Comparison of ENCODE assay signal across 1 cellular context in genomic region chr14:77097689-77098469, GRCh38.
TF ChIP-seq lines count a peak whose summit lies in the region.

Gene CIPC (plus strand): TSS chr14:77098258. CDS start chr14:77105709, 7,451 bp downstream.

TF ChIP-seq in HepG2, 621 proteins besides CTCF, POLR2A, EP300 and RAD21 (continued from another document and continues in another):
- peak; percentile 78 for TF ChIP-seq ZNF18 (CRISPR knock-in tag; IDR thresholded peaks at IDR 0.05; ENCODE audit: insufficient replicate concordance)
- TF ChIP-seq ZBTB34 (CRISPR knock-in tag; IDR thresholded peaks at IDR 0.05): no peak
- no peak for TF ChIP-seq ZNF20 (CRISPR knock-in tag; IDR thresholded peaks at IDR 0.05)
- no peak for TF ChIP-seq ZBTB20 (CRISPR knock-in tag; IDR thresholded peaks at IDR 0.05; ENCODE audit: borderline replicate concordance, low read depth)
- no peak for TF ChIP-seq ZNF550 (CRISPR knock-in tag; IDR thresholded peaks at IDR 0.05; ENCODE audit: borderline replicate concordance)
- no peak for TF ChIP-seq SUZ12 (IDR thresholded peaks at IDR 0.05; ENCODE audit: low read depth, low read length)
- TF ChIP-seq NFIB (CRISPR knock-in tag; IDR thresholded peaks at IDR 0.05; ENCODE audit: borderline replicate concordance): no peak
- peak; percentile 70 for TF ChIP-seq CREM (IDR thresholded peaks at IDR 0.05)
- no peak for TF ChIP-seq CREM (CRISPR knock-in tag; IDR thresholded peaks at IDR 0.05)
- TF ChIP-seq TIGD3 (CRISPR knock-in tag; IDR thresholded peaks at IDR 0.05; ENCODE audit: borderline replicate concordance): no peak
- no peak for TF ChIP-seq GTF3A (CRISPR knock-in tag; conservative IDR thresholded peaks at IDR 0.05)
- TF ChIP-seq GATAD2A (CRISPR knock-in tag; IDR thresholded peaks at IDR 0.05): no peak
- no peak for TF ChIP-seq ZNF513 (CRISPR knock-in tag; conservative IDR thresholded peaks at IDR 0.05)
- TF ChIP-seq MLLT10 (CRISPR knock-in tag; IDR thresholded peaks at IDR 0.05): no peak
- TF ChIP-seq ONECUT2 (CRISPR knock-in tag; IDR thresholded peaks at IDR 0.05): no peak
- no peak for TF ChIP-seq HNF4G (IDR thresholded peaks at IDR 0.05; ENCODE audit: borderline replicate concordance, low read depth, low read length)
- TF ChIP-seq HNF4G (CRISPR knock-in tag; IDR thresholded peaks at IDR 0.05; ENCODE audit: borderline replicate concordance, low read depth): no peak; the same call in 1 of the 2 replicates
- peak; percentile 54; the same call in 1 of the 2 replicates for TF ChIP-seq ZNF710 (CRISPR knock-in tag; IDR thresholded peaks at IDR 0.05; ENCODE audit: borderline replicate concordance)
- peak; percentile 39; the same call in 1 of the 2 replicates for TF ChIP-seq ZNF782 (CRISPR knock-in tag; IDR thresholded peaks at IDR 0.05; ENCODE audit: borderline replicate concordance)
- TF ChIP-seq CBX1 (IDR thresholded peaks at IDR 0.05; ENCODE audit: low read depth): no peak
- TF ChIP-seq ZNF607 (CRISPR knock-in tag; IDR thresholded peaks at IDR 0.05; ENCODE audit: borderline replicate concordance): 0 out of 2 replicates have a peak, but pooled peaks have one; percentile 69
- no peak for TF ChIP-seq CENPBD1 (CRISPR knock-in tag; IDR thresholded peaks at IDR 0.05; ENCODE audit: borderline replicate concordance, low read depth)
- no peak; the same call in none of the 2 replicates for TF ChIP-seq MTERF4 (CRISPR knock-in tag; IDR thresholded peaks at IDR 0.05)
- TF ChIP-seq SCMH1 (CRISPR knock-in tag; IDR thresholded peaks at IDR 0.05; ENCODE audit: borderline replicate concordance): no peak
- TF ChIP-seq KDM2A (CRISPR knock-in tag; IDR thresholded peaks at IDR 0.05; ENCODE audit: borderline replicate concordance, low read depth): peak; percentile 49
- no peak for TF ChIP-seq ATF7 (IDR thresholded peaks at IDR 0.05)
- no peak for TF ChIP-seq ATF7 (CRISPR knock-in tag; IDR thresholded peaks at IDR 0.05)
- TF ChIP-seq ZNF75D (CRISPR knock-in tag; IDR thresholded peaks at IDR 0.05; ENCODE audit: borderline replicate concordance): no peak
- no peak for TF ChIP-seq ZNF264 (CRISPR knock-in tag; IDR thresholded peaks at IDR 0.05)
- 0 out of 2 replicates have a peak, but pooled peaks have one; percentile 48 for TF ChIP-seq ZNF776 (CRISPR knock-in tag; IDR thresholded peaks at IDR 0.05)
- TF ChIP-seq ZHX2 (IDR thresholded peaks at IDR 0.05; ENCODE audit: low read depth): peak; percentile 87
- no peak for TF ChIP-seq ZHX2 (CRISPR knock-in tag; IDR thresholded peaks at IDR 0.05; ENCODE audit: borderline replicate concordance)
- no peak for TF ChIP-seq NFATC3 (CRISPR knock-in tag; IDR thresholded peaks at IDR 0.05)
- no peak for TF ChIP-seq PLSCR1 (CRISPR knock-in tag; IDR thresholded peaks at IDR 0.05; ENCODE audit: borderline replicate concordance)
- no peak for TF ChIP-seq KAT7 (CRISPR knock-in tag; IDR thresholded peaks at IDR 0.05; ENCODE audit: borderline replicate concordance)
- no peak; the same call in 1 of the 2 replicates for TF ChIP-seq KMT2A (CRISPR knock-in tag; IDR thresholded peaks at IDR 0.05)
- TF ChIP-seq ZNF143 (CRISPR knock-in tag; IDR thresholded peaks at IDR 0.05): peak; percentile 41; the same call in 1 of the 2 replicates
- peak; percentile 42; the same call in 1 of the 2 replicates for TF ChIP-seq ZNF740 (CRISPR knock-in tag; IDR thresholded peaks at IDR 0.05)
- no peak; the same call in 1 of the 2 replicates for TF ChIP-seq SIX4 (CRISPR knock-in tag; IDR thresholded peaks at IDR 0.05)
- TF ChIP-seq ARID2 (CRISPR knock-in tag; IDR thresholded peaks at IDR 0.05; ENCODE audit: borderline replicate concordance): no peak
- peak; percentile 85; the same call in 1 of the 2 replicates for TF ChIP-seq ZNF224 (CRISPR knock-in tag; IDR thresholded peaks at IDR 0.05)
- TF ChIP-seq ZNF574 (CRISPR knock-in tag; IDR thresholded peaks at IDR 0.05): peak; percentile 99
- no peak for TF ChIP-seq NFE2L2 (IDR thresholded peaks at IDR 0.05; ENCODE audit: low read length)
- no peak for TF ChIP-seq ZNF383 (CRISPR knock-in tag; IDR thresholded peaks at IDR 0.05; ENCODE audit: borderline replicate concordance)
- no peak for TF ChIP-seq THYN1 (CRISPR knock-in tag; IDR thresholded peaks at IDR 0.05; ENCODE audit: borderline replicate concordance, low read depth)
